ENCODE assay signal across 1 cellular context in genomic region chr18:60053747-60054304, GRCh38.
A peak's percentile ranks its signal among the peaks of the same experiment; 100 is the strongest.
TF ChIP-seq lines count a peak whose summit lies in the region.

No MANE protein-coding gene starts in this region.

TF ChIP-seq in GM12878, 131 proteins besides CTCF, POLR2A, EP300 and RAD21 (continued from another document):
- peak; percentile 50; the same call in 1 of the 2 replicates for TF ChIP-seq NFIC (IDR thresholded peaks at IDR 0.05; ENCODE audit: low read depth, low read length)
- TF ChIP-seq E2F4 (IDR thresholded peaks at IDR 0.05; ENCODE audit: low read depth, low read length) = no peak
- TF ChIP-seq IKZF1 (conservative IDR thresholded peaks at IDR 0.05) = 0 out of 2 replicates have a peak, but pooled peaks have one; percentile 15
- TF ChIP-seq NFXL1 (IDR thresholded peaks at IDR 0.05; ENCODE audit: borderline replicate concordance) = no peak
